17 cellular contexts compared by ENCODE assay signal in the genomic region with DNA sequence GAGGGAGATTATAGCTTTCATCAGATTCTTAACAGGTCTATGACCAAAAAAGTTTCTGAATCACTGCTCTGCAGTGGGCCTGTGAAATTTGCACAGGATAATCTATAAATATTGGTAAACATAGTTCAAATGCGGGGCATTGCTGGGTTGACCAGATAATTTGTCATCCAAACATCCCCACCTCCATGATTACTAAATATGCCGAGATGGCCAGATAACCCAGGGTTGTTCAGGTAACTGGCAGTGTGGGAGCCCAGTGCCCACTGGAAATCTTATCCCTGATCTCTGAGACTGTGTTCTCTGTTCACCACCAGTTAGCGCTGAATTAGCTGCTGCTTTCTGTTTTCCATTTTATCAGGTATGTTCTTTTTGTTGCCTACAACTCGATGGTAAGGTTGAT. TPM values are rescaled to one million over a fixed set of nuclear protein-coding genes. Genes with fewer than 3 reads are reported as not detected.
A peak's percentile ranks its signal among the peaks of the same experiment; 100 is the strongest.
DNase-seq lines count a peak whose midpoint lies in the region; ATAC-seq and TF ChIP-seq lines count a peak whose summit lies in the region.
"Had no signal": no experiment of that assay in that cellular context is flagged by ENCODE, and none has a peak within 500 bp of the region (broad histone marks: within the 10 kb centered on the region; RNA-seq: fewer than 3 reads in every experiment).

No MANE protein-coding gene starts in this region.

- H3K27ac ChIP-seq in GM23338 (ENCODE audit: low read depth) (peak overlapping the region; percentile 84; the same call in 1 of the 2 replicates), iPS-20b (ENCODE audit: low read length) (peak overlapping the region; percentile 33), prostate gland (peak overlapping the region; percentile 73)
- no peak overlapping the region for H3K27ac ChIP-seq in CD8-positive, alpha-beta T cell (ENCODE audit: low read depth, low read length)

- peak overlapping the region; percentile 64; the same call in 1 of the 2 replicates for H3K4me2 ChIP-seq in GM23338

- ATAC-seq in GM23338 (no peak), WTC11 (no peak), natural killer cell (no peak), GM21529 (IDR thresholded peaks at IDR 0.05; ENCODE audit: unreplicated experiment) (no peak)
- ATAC-seq in CD8-positive, alpha-beta T cell: no peak
- ATAC-seq: activated naive CD4-positive, alpha-beta T cell treated with anti-CD3 and anti-CD28 coated beads, Interleukin-2, amount 50 U/mL, for 72 hours; activated T-cell treated with anti-CD3 and anti-CD28 coated beads, Interleukin-2, amount 50 U/mL, for 4 hours; naive thymus-derived CD4-positive, alpha-beta T cell had no signal

- H3K9me2 ChIP-seq in GM23338 (ENCODE audit: insufficient read depth): no peaks in the 10 kb centered on the region

- H3K4me1 ChIP-seq in GM23338 (ENCODE audit: insufficient read depth): peaks cover 36% of the 10 kb centered on the region
- H3K4me1 ChIP-seq in iPS-20b (ENCODE audit: insufficient read depth, low read length): peaks cover 33% of the 10 kb centered on the region
- peaks cover 15% of the 10 kb centered on the region for H3K4me1 ChIP-seq in prostate gland (replicated peaks)
- H3K4me1 ChIP-seq in CD8-positive, alpha-beta T cell (ENCODE audit: insufficient read depth, low read length): no peaks in the 10 kb centered on the region

- TF ChIP-seq POLR2A in prostate gland (IDR thresholded peaks at IDR 0.05): no peak

- H3K4me3 ChIP-seq in GM23338: no peak overlapping the region
- no peak overlapping the region; the same call in 1 of the 2 replicates for H3K4me3 ChIP-seq in iPS-20b (ENCODE audit: low read length)
- H3K4me3 ChIP-seq in prostate gland: no peak overlapping the region
- no peak overlapping the region for H3K4me3 ChIP-seq in CD8-positive, alpha-beta T cell (ENCODE audit: low read depth, low read length)
- H3K4me3 ChIP-seq: GM12878 had no signal

- no peak overlapping the region for H2AFZ ChIP-seq in GM23338

- CTCF ChIA-PET in WTC11 (lab: Charles Lee): interaction anchor here (1.3 to 2.0 kb wide), 2 partner anchors 15 to 46 kb away, joined by 4 to 11 read pairs; no protein-coding TSS in a partner anchor
- CTCF ChIA-PET in CD8-positive, alpha-beta T cell (lab: Charles Lee): interaction anchor here (1.1 to 1.3 kb wide), 2 partner anchors 11 to 38 kb away, joined by 3 to 4 read pairs; partner anchors contain the start of genes KLC4 and MRPL2

- no peaks in the 10 kb centered on the region for H3K27me3 ChIP-seq in GM23338 (ENCODE audit: insufficient read depth)
- no peaks in the 10 kb centered on the region for H3K27me3 ChIP-seq in iPS-20b (ENCODE audit: insufficient read depth, low read length)
- H3K27me3 ChIP-seq in prostate gland (replicated peaks; ENCODE audit: insufficient read depth): no peaks in the 10 kb centered on the region
- H3K27me3 ChIP-seq in CD8-positive, alpha-beta T cell (ENCODE audit: insufficient read depth, low read length): no peaks in the 10 kb centered on the region

- no peaks in the 10 kb centered on the region for H4K20me1 ChIP-seq in GM23338 (replicated peaks; ENCODE audit: insufficient read depth)

- intact Hi-C loops in prostate gland (cut with DNase I) (no loop called here), natural killer cell (cut with micrococcal nuclease) (no loop called here)
- intact Hi-C loops in CD8-positive, alpha-beta T cell (cut with DNase I, micrococcal nuclease): loop anchor here in 1 of 2 experiments (2.0 kb wide), 1 partner anchor 29 kb away; no protein-coding TSS in a partner anchor

- in situ Hi-C loops in GM13976 (cut with MboI; ENCODE audit: low sequenced_read_pairs, unreplicated experiment): no loop called here

- peaks cover 3% of the 10 kb centered on the region; the same call in 1 of the 2 replicates for H3F3A ChIP-seq in GM23338 (replicated peaks; ENCODE audit: low read depth)

- no peak overlapping the region; the same call in 1 of the 2 replicates for H3K9ac ChIP-seq in iPS-20b (ENCODE audit: low read depth, low read length)

- H3K27ac Mint-ChIP-seq in GM23338: peak overlapping the region; percentile 93; the same call in 1 of the 2 replicates
- peak overlapping the region; percentile 97 for H3K27ac Mint-ChIP-seq in WTC11
- no peak overlapping the region for H3K27ac Mint-ChIP-seq in natural killer cell
- no peak overlapping the region for H3K27ac Mint-ChIP-seq in CD8-positive, alpha-beta T cell
- H3K27ac Mint-ChIP-seq: activated CD4-positive, alpha-beta memory T cell treated with anti-CD3 and anti-CD28 coated beads for 36 hours; naive thymus-derived CD4-positive, alpha-beta T cell had no signal

- no peak for TF ChIP-seq CTCF in GM23338 (conservative IDR thresholded peaks at IDR 0.05; ENCODE audit: low read depth in 2 of 2)
- no peak for TF ChIP-seq CTCF in WTC11 (IDR thresholded peaks at IDR 0.05)
- TF ChIP-seq CTCF in prostate gland (IDR thresholded peaks at IDR 0.05): no peak
- no peak for TF ChIP-seq CTCF in natural killer cell (IDR thresholded peaks at IDR 0.05)
- no peak for TF ChIP-seq CTCF in GM13976 (IDR thresholded peaks at IDR 0.05; ENCODE audit: borderline replicate concordance, control extremely low read depth, extremely low read depth, insufficient read depth, missing control alignments)
- no peak for TF ChIP-seq CTCF in CD8-positive, alpha-beta T cell (IDR thresholded peaks at IDR 0.05)

- H3K9me3 ChIP-seq in iPS-20b (ENCODE audit: insufficient read depth, low read depth, low read length) (no peaks in the 10 kb centered on the region), prostate gland (no peaks in the 10 kb centered on the region)
- H3K9me3 ChIP-seq in CD8-positive, alpha-beta T cell (ENCODE audit: low read length): no peaks in the 10 kb centered on the region

- H3K4me3 Mint-ChIP-seq in GM23338 (no peak overlapping the region), WTC11 (no peak overlapping the region), natural killer cell (no peak overlapping the region)
- H3K4me3 Mint-ChIP-seq in CD8-positive, alpha-beta T cell: no peak overlapping the region
- H3K4me3 Mint-ChIP-seq: activated CD4-positive, alpha-beta memory T cell treated with anti-CD3 and anti-CD28 coated beads for 36 hours; activated T-cell treated with anti-CD3 and anti-CD28 coated beads, Interleukin-2, amount 50 U/mL, for 4 hours; naive thymus-derived CD4-positive, alpha-beta T cell had no signal

- 67% methylated on average over 4 of the region's 4 CpGs for WGBS in prostate gland

- POLR2A ChIA-PET in WTC11 (lab: Charles Lee): interaction anchor here (1.1 to 2.0 kb wide), 3 partner anchors 21 to 43 kb away, joined by 3 to 10 read pairs (median 4); partner anchors contain the start of genes CUL7 and PTK7
- POLR2A ChIA-PET in CD8-positive, alpha-beta T cell (lab: Charles Lee): interaction anchor here (0.7 kb wide), 1 partner anchor 233 kb away, joined by 3 read pairs; no protein-coding TSS in a partner anchor

- peaks cover 97% of the 10 kb centered on the region for H3K79me2 ChIP-seq in GM23338 (replicated peaks; ENCODE audit: insufficient read depth)

- H3K9me3 Mint-ChIP-seq in GM23338: no peaks in the 10 kb centered on the region
- no peaks in the 10 kb centered on the region for H3K9me3 Mint-ChIP-seq in WTC11
- no peaks in the 10 kb centered on the region for H3K9me3 Mint-ChIP-seq in natural killer cell
- H3K9me3 Mint-ChIP-seq in CD8-positive, alpha-beta T cell: no peaks in the 10 kb centered on the region
- H3K9me3 Mint-ChIP-seq: activated CD4-positive, alpha-beta memory T cell treated with anti-CD3 and anti-CD28 coated beads for 36 hours; activated naive CD4-positive, alpha-beta T cell treated with anti-CD3 and anti-CD28 coated beads, Interleukin-2, amount 50 U/mL, for 72 hours; activated T-cell treated with anti-CD3 and anti-CD28 coated beads, Interleukin-2, amount 50 U/mL, for 4 hours; naive thymus-derived CD4-positive, alpha-beta T cell had no signal

- H3K4me1 Mint-ChIP-seq in GM23338: peaks cover 46% of the 10 kb centered on the region
- peaks cover 59% of the 10 kb centered on the region for H3K4me1 Mint-ChIP-seq in WTC11
- peaks cover 0 to 8% of the 10 kb centered on the region in 2 donors for H3K4me1 Mint-ChIP-seq in natural killer cell
- peaks cover 11% of the 10 kb centered on the region for H3K4me1 Mint-ChIP-seq in CD8-positive, alpha-beta T cell (ENCODE audit: low read depth)

- H3K36me3 Mint-ChIP-seq in GM23338 (ENCODE audit: low read depth) (no peaks in the 10 kb centered on the region), WTC11 (no peaks in the 10 kb centered on the region), natural killer cell (no peaks in the 10 kb centered on the region)
- H3K36me3 Mint-ChIP-seq in CD8-positive, alpha-beta T cell: no peaks in the 10 kb centered on the region
- H3K36me3 Mint-ChIP-seq: activated CD4-positive, alpha-beta memory T cell treated with anti-CD3 and anti-CD28 coated beads for 36 hours; activated naive CD4-positive, alpha-beta T cell treated with anti-CD3 and anti-CD28 coated beads, Interleukin-2, amount 50 U/mL, for 72 hours; naive thymus-derived CD4-positive, alpha-beta T cell had no signal

- DNase-seq in GM23338 (ENCODE audit: low spot score) (no peak), WTC11 (ENCODE audit: low spot score) (no peak), prostate gland (ENCODE audit: low spot score) (no peak), natural killer cell (no peak), GM13976 (ENCODE audit: low spot score) (no peak)
- no peak for DNase-seq in CD8-positive, alpha-beta T cell
- DNase-seq: activated CD4-positive, alpha-beta memory T cell treated with anti-CD3 and anti-CD28 coated beads for 36 hours; activated T-cell treated with anti-CD3 and anti-CD28 coated beads, Interleukin-2, amount 50 U/mL, for 4 hours; effector CD8-positive, alpha-beta T cell; left ventricle myocardium superior; naive thymus-derived CD4-positive, alpha-beta T cell; NCI-H2081 treated with DMSO at 0.1 percent for 48 hours; NCI-H526 treated with DMSO at 0.1 percent for 48 hours had no signal

- no peaks in the 10 kb centered on the region for H3K36me3 ChIP-seq in GM23338 (ENCODE audit: insufficient read depth)
- H3K36me3 ChIP-seq in iPS-20b (ENCODE audit: insufficient read depth, low read depth, low read length): no peaks in the 10 kb centered on the region
- H3K36me3 ChIP-seq in prostate gland: no peaks in the 10 kb centered on the region
- no peaks in the 10 kb centered on the region for H3K36me3 ChIP-seq in CD8-positive, alpha-beta T cell (ENCODE audit: insufficient read depth, low read length)

- H3K27me3 Mint-ChIP-seq in GM23338 (ENCODE audit: insufficient read depth, low read depth, poor library complexity) (peaks cover 3% of the 10 kb centered on the region), WTC11 (ENCODE audit: low read depth) (no peaks in the 10 kb centered on the region), natural killer cell (ENCODE audit: low read depth in 2 of 2) (no peaks in the 10 kb centered on the region)
- no peaks in the 10 kb centered on the region for H3K27me3 Mint-ChIP-seq in CD8-positive, alpha-beta T cell (ENCODE audit: low read depth)
- H3K27me3 Mint-ChIP-seq: activated CD4-positive, alpha-beta memory T cell treated with anti-CD3 and anti-CD28 coated beads for 36 hours had no signal

RNA-seq across cellular contexts. Expression of gene PTK7, which starts 21.4 kb away (rescaled TPM):
- total RNA-seq in GM23338 (2014; rRNA removed; shearing (Covaris generic)): 121 and 147 TPM in 2 replicates
- polyA plus RNA-seq in GM23338 (2016; fragmentation: Nextera tagmentation; extraction: Ambion mirVana): 46.1 and 52.2 TPM in 2 replicates
- total RNA-seq in WTC11 (2021) (151 to 165 TPM (median 160 TPM) in 3 replicates), prostate gland (10 to 100 TPM; 83.3 to 85.2 TPM), natural killer cell (1 to 10 TPM; 1.7 to 5.6 (median 2.8) TPM)
- total RNA-seq in CD8-positive, alpha-beta T cell: 10 to 100 TPM in 1 of 2 experiments, 1 to 10 TPM in 1; 9.9 to 11.5 TPM

RNA-seq across cellular contexts. Expression of gene KLC4, which starts 38.1 kb away (rescaled TPM):
- 17.4 and 22.4 TPM in 2 replicates for total RNA-seq in GM23338 (2014; rRNA removed; shearing (Covaris generic))
- polyA plus RNA-seq in GM23338 (2016; fragmentation: Nextera tagmentation; extraction: Ambion mirVana): 14.9 and 16.6 TPM in 2 replicates
- total RNA-seq in WTC11 (2021) (31.2 to 36.4 TPM (median 35.7 TPM) in 3 replicates), prostate gland (10 to 100 TPM; 27.3 to 41.2 TPM), natural killer cell (10 to 100 TPM; 35.9 to 39.4 (median 37.4) TPM)
- total RNA-seq in CD8-positive, alpha-beta T cell: 10 to 100 TPM; 42.1 to 57.4 TPM

RNA-seq across cellular contexts. Expression of gene MRPL2, which starts 38.3 kb away (rescaled TPM):
- 32.3 and 40.4 TPM in 2 replicates for total RNA-seq in GM23338 (2014; rRNA removed; shearing (Covaris generic))
- polyA plus RNA-seq in GM23338 (2016; fragmentation: Nextera tagmentation; extraction: Ambion mirVana): 127 and 128 TPM in 2 replicates
- total RNA-seq in WTC11 (2021) (107 to 131 TPM (median 112 TPM) in 3 replicates), prostate gland (10 to 100 TPM; 19.1 to 52.3 TPM), natural killer cell (10 to 100 TPM; 33.4 to 38.4 (median 33.9) TPM)
- total RNA-seq in CD8-positive, alpha-beta T cell: 10 to 100 TPM; 38.9 to 41.6 TPM

RNA-seq across cellular contexts. Expression of gene CUL7, which starts 43.9 kb away (rescaled TPM):
- total RNA-seq in GM23338 (2014; rRNA removed; shearing (Covaris generic)): 9.7 and 13.2 TPM in 2 replicates
- polyA plus RNA-seq in GM23338 (2016; fragmentation: Nextera tagmentation; extraction: Ambion mirVana): 2.8 and 3.4 TPM in 2 replicates
- total RNA-seq in WTC11 (2021) (20.8 to 27.9 TPM (median 27.0 TPM) in 3 replicates), prostate gland (10 to 100 TPM; 18.6 to 30.4 TPM), natural killer cell (10 to 100 TPM in 1 of 3 donors, 1 to 10 TPM in 2; 9.6 to 10.1 (median 9.9) TPM)
- total RNA-seq in CD8-positive, alpha-beta T cell: 1 to 10 TPM; 5.2 to 5.4 TPM

Comparison
In these comparisons a context has a peak if more than half of its experiments do, and no peak if none do; other contexts are left out.
1. H3K27ac Mint-ChIP-seq: peak in GM23338 (single experiment) and WTC11 (single experiment); none in natural killer cell (0 of 2) and CD8-positive, alpha-beta T cell (single experiment).